8 cellular contexts compared by ENCODE assay signal in genomic region chr17:38559025-38559879, GRCh38. TPM values are rescaled to one million over a fixed set of nuclear protein-coding genes. Genes with fewer than 3 reads are reported as not detected.
A peak's percentile ranks its signal among the peaks of the same experiment; 100 is the strongest.
DNase-seq lines count a peak whose midpoint lies in the region; ATAC-seq, FAIRE-seq and TF ChIP-seq lines count a peak whose summit lies in the region.

No MANE protein-coding gene starts in this region.

- POLR2A ChIA-PET in CD4-positive, alpha-beta T cell (lab: Charles Lee) = interaction anchor here (0.6 to 3.2 kb wide), 16 partner anchors 13 to 640 kb away, joined by 3 to 20 read pairs (median 4); partner anchors contain the start of genes EPOP, MLLT6, PSMB3 and RPL19

- H3K27me3 ChIP-seq in CD4-positive, alpha-beta T cell (ENCODE audit: control insufficient read depth, insufficient read depth, low read length) = peaks cover 37% of the 10 kb centered on the region
- peaks cover 0 to 31% of the 10 kb centered on the region in 2 donors for H3K27me3 ChIP-seq in Peyer's patch
- H3K27me3 ChIP-seq in foreskin keratinocyte = peaks cover 48% of the 10 kb centered on the region
- peaks cover 0 to 7% (median 0%) of the 10 kb centered on the region in 4 donors for H3K27me3 ChIP-seq in pancreas
- H3K27me3 ChIP-seq in thyroid gland = peaks cover 4% of the 10 kb centered on the region

- CTCF ChIA-PET in CD4-positive, alpha-beta T cell (lab: Charles Lee) = interaction anchor here (0.6 to 4.0 kb wide), 11 partner anchors 17 to 593 kb away, joined by 3 to 97 read pairs (median 7); partner anchors contain the start of genes PLXDC1 and SRCIN1

- H3K4me3 ChIP-seq in Peyer's patch (peak overlapping the region; percentile 43 to 63 (median 52)), pancreas (peak overlapping the region in 2 of 4 donors; percentile 30 to 45), thyroid gland (replicated peaks in 1 of 3) (peak overlapping the region in 1 of 3 donors; percentile 27)

- no peak for FAIRE-seq in pancreas (lab: Jason Lieb, UNC)

- no peaks in the 10 kb centered on the region for H3K36me3 ChIP-seq in Peyer's patch
- no peaks in the 10 kb centered on the region for H3K36me3 ChIP-seq in pancreas
- no peaks in the 10 kb centered on the region for H3K36me3 ChIP-seq in thyroid gland

- H3K4me1 Mint-ChIP-seq in CD4-positive, alpha-beta T cell (ENCODE audit: low read depth) = peaks cover 35% of the 10 kb centered on the region
- H3K4me1 Mint-ChIP-seq in activated T-helper 2 cell treated with anti-CD3 and anti-CD28 coated beads, Interferon-gamma antibody, Interleukin-2, Interleukin-4, amounts not matched to agents 10 μg/mL and 5 μg/mL and 100 μg/mL, durations not matched to agents 14 hours and 24 hours and 36 hours (ENCODE audit: low read depth) = peaks cover 20% of the 10 kb centered on the region

- TF ChIP-seq CTCF in CD4-positive, alpha-beta T cell (IDR thresholded peaks at IDR 0.05) = peak; percentile 38
- TF ChIP-seq CTCF in Peyer's patch (IDR thresholded peaks at IDR 0.05) = peak in 5 of 6 experiments; percentile 24 to 47 (median 44)
- peak; percentile 48 for TF ChIP-seq CTCF in foreskin keratinocyte (conservative IDR thresholded peaks at IDR 0.05)
- TF ChIP-seq CTCF in pancreas (IDR thresholded peaks at IDR 0.05) = no peak
- TF ChIP-seq CTCF in thyroid gland (IDR thresholded peaks at IDR 0.05) = peak in 3 of 6 experiments; percentile 13 to 35 (median 34)

- H3K9me3 ChIP-seq in CD4-positive, alpha-beta T cell (ENCODE audit: control insufficient read depth, low read length) = no peaks in the 10 kb centered on the region
- H3K9me3 ChIP-seq in Peyer's patch (peaks cover 0 to 6% (median 0%) of the 10 kb centered on the region in 4 donors), pancreas (no peaks in the 10 kb centered on the region), thyroid gland (no peaks in the 10 kb centered on the region)

- ATAC-seq in CD4-positive, alpha-beta T cell (ENCODE audit: poor library complexity) = peak; percentile 82
- ATAC-seq in GM21423 (IDR thresholded peaks at IDR 0.05; ENCODE audit: unreplicated experiment) = peak; percentile 61
- peak; percentile 71 for ATAC-seq in foreskin keratinocyte
- peak; percentile 78 to 88 (median 83) for ATAC-seq in pancreas

- H3K4me3 Mint-ChIP-seq in CD4-positive, alpha-beta T cell = peak overlapping the region; percentile 96
- H3K4me3 Mint-ChIP-seq in activated T-helper 2 cell treated with anti-CD3 and anti-CD28 coated beads, Interferon-gamma antibody, Interleukin-2, Interleukin-4, amounts not matched to agents 10 μg/mL and 5 μg/mL and 100 μg/mL, durations not matched to agents 14 hours and 24 hours and 36 hours (ENCODE audit: low read depth) = peak overlapping the region; percentile 84

- H3K9me3 Mint-ChIP-seq in CD4-positive, alpha-beta T cell = no peaks in the 10 kb centered on the region
- no peaks in the 10 kb centered on the region for H3K9me3 Mint-ChIP-seq in activated T-helper 2 cell treated with anti-CD3 and anti-CD28 coated beads, Interferon-gamma antibody, Interleukin-2, Interleukin-4, amounts not matched to agents 10 μg/mL and 5 μg/mL and 100 μg/mL, durations not matched to agents 14 hours and 24 hours and 36 hours

- no peaks in the 10 kb centered on the region for H3K36me3 Mint-ChIP-seq in CD4-positive, alpha-beta T cell (ENCODE audit: low read depth)
- no peaks in the 10 kb centered on the region for H3K36me3 Mint-ChIP-seq in activated T-helper 2 cell treated with anti-CD3 and anti-CD28 coated beads, Interferon-gamma antibody, Interleukin-2, Interleukin-4, amounts not matched to agents 10 μg/mL and 5 μg/mL and 100 μg/mL, durations not matched to agents 14 hours and 24 hours and 36 hours (ENCODE audit: low read depth)

- intact Hi-C loops in CD4-positive, alpha-beta T cell (cut with DNase I, micrococcal nuclease) = loop anchor here (2.0 to 5.0 kb wide), 4 partner anchors 14 to 207 kb away; partner anchors contain the start of genes EPOP (in 1 of the 2), PSMB3 (in 1 of the 2) and SOCS7 (in 1 of the 2)
- intact Hi-C loops in activated T-helper 2 cell treated with anti-CD3 and anti-CD28 coated beads, Interferon-gamma antibody, Interleukin-2, Interleukin-4, amounts not matched to agents 10 μg/mL and 5 μg/mL and 100 μg/mL, durations not matched to agents 14 hours and 24 hours and 36 hours (cut with micrococcal nuclease) = loop anchor here (1.0 to 5.0 kb wide), 2 partner anchors 25 to 193 kb away; partner anchors contain the start of gene PSMB3
- intact Hi-C loops in pancreas (cut with DNase I) (no loop called here), thyroid gland (cut with DNase I) (loop anchor here (2.0 kb wide), 1 partner anchor 110 kb away; no protein-coding TSS in a partner anchor)

- peaks cover 45% of the 10 kb centered on the region for H3K27me3 Mint-ChIP-seq in CD4-positive, alpha-beta T cell
- H3K27me3 Mint-ChIP-seq in activated T-helper 2 cell treated with anti-CD3 and anti-CD28 coated beads, Interferon-gamma antibody, Interleukin-2, Interleukin-4, amounts not matched to agents 10 μg/mL and 5 μg/mL and 100 μg/mL, durations not matched to agents 14 hours and 24 hours and 36 hours (ENCODE audit: low read depth) = peaks cover 58% of the 10 kb centered on the region

- H3K27ac Mint-ChIP-seq in CD4-positive, alpha-beta T cell = peak overlapping the region; percentile 35
- peak overlapping the region; percentile 58 for H3K27ac Mint-ChIP-seq in activated T-helper 2 cell treated with anti-CD3 and anti-CD28 coated beads, Interferon-gamma antibody, Interleukin-2, Interleukin-4, amounts not matched to agents 10 μg/mL and 5 μg/mL and 100 μg/mL, durations not matched to agents 14 hours and 24 hours and 36 hours

- H3K4me1 ChIP-seq in Peyer's patch (peaks cover 0 to 31% (median 9%) of the 10 kb centered on the region in 4 donors), foreskin keratinocyte (no peaks in the 10 kb centered on the region), pancreas (peaks cover 0 to 11% (median 9%) of the 10 kb centered on the region in 3 donors), thyroid gland (peaks cover 17 to 31% of the 10 kb centered on the region in 2 donors)

- peak overlapping the region; percentile 45 for H3K27ac ChIP-seq in CD4-positive, alpha-beta T cell (ENCODE audit: low read depth, low read length)
- H3K27ac ChIP-seq in Peyer's patch = peak overlapping the region in 2 of 4 donors; percentile 15 to 71
- H3K27ac ChIP-seq in foreskin keratinocyte = peak overlapping the region; percentile 36
- no peak overlapping the region for H3K27ac ChIP-seq in pancreas
- no peak overlapping the region for H3K27ac ChIP-seq in thyroid gland

- DNase-seq in CD4-positive, alpha-beta T cell = peak; percentile 75 to 87 (median 84)
- DNase-seq in LHCN-M2 (ENCODE audit: low read depth) (peak; percentile 44), Peyer's patch (peak; percentile 90 to 97 (median 92)), foreskin keratinocyte (peak; percentile 73 to 85), pancreas (peak; percentile 83 to 95 (median 91)), thyroid gland (peak; percentile 92 to 94)
- peak; percentile 80 for DNase-seq in activated T-helper 2 cell treated with anti-CD3 and anti-CD28 coated beads, Interferon-gamma antibody, Interleukin-2, Interleukin-4, amounts not matched to agents 10 μg/mL and 5 μg/mL and 100 μg/mL, durations not matched to agents 14 hours and 24 hours and 36 hours (ENCODE audit: low spot score)

- 21 to 26% methylated on average over 40 to 44 of the region's 44 CpGs for WGBS in pancreas, 2 donors
- WGBS in thyroid gland, 2 donors = 10 to 11% methylated on average over 32 to 35 of the region's 44 CpGs

- TF ChIP-seq POLR2A in Peyer's patch (IDR thresholded peaks at IDR 0.05) (no peak), thyroid gland (IDR thresholded peaks at IDR 0.05) (peak in 1 of 2 donors; percentile 34)

RNA-seq across cellular contexts. Expression of gene SRCIN1, which starts 46.5 kb away (rescaled TPM):
- under 1 TPM in 1 of 2 experiments, not detected in 1; 0.06 TPM for total RNA-seq in CD4-positive, alpha-beta T cell
- total RNA-seq in LHCN-M2 (2014; rRNA removed) (not detected in 2 replicates), Peyer's patch (10 to 100 TPM in 1 of 4 donors, 1 to 10 TPM in 3; 3.2 to 10.6 (median 8.4) TPM), foreskin keratinocyte (0.25 and 0.31 TPM in 2 replicates), pancreas (1 to 10 TPM; 5.8 to 9.3 (median 8.2) TPM), thyroid gland (under 1 TPM; 0.54 to 0.89 (median 0.69) TPM)
- 0.04 TPM for polyA plus RNA-seq in LHCN-M2 (2012)
- 0.14 and 0.16 TPM in 2 replicates for total RNA-seq in activated T-helper 2 cell treated with anti-CD3 and anti-CD28 coated beads, Interferon-gamma antibody, Interleukin-2, Interleukin-4, amounts not matched to agents 10 μg/mL and 5 μg/mL and 100 μg/mL, durations not matched to agents 14 hours and 24 hours and 36 hours
- polyA plus RNA-seq in foreskin keratinocyte (0.36 and 0.46 TPM in 2 replicates), pancreas (10 to 100 TPM; 18.4 to 30.3 TPM)

Comparison
In these comparisons a context has a peak if more than half of its experiments do, and no peak if none do; other contexts are left out.
1. H3K27ac ChIP-seq: peak in CD4-positive, alpha-beta T cell (single experiment) and foreskin keratinocyte (single experiment); none in pancreas (0 of 4) and thyroid gland (0 of 3).
2. CTCF ChIP-seq: peak in CD4-positive, alpha-beta T cell (single experiment), Peyer's patch (5 of 6) and foreskin keratinocyte (single experiment); none in pancreas (0 of 4).
3. intact Hi-C loops: an anchor here in CD4-positive, alpha-beta T cell (2.0 to 5.0 kb wide), activated T-helper 2 cell treated with anti-CD3 and anti-CD28 coated beads, Interferon-gamma antibody, Interleukin-2, Interleukin-4, amounts not matched to agents 10 μg/mL and 5 μg/mL and 100 μg/mL, durations not matched to agents 14 hours and 24 hours and 36 hours (1.0 to 5.0 kb wide) and thyroid gland (2.0 kb wide); none called in pancreas.
4. Peak in every context shown above with its lines, with median percentiles within 50 percentile points of each other: ATAC-seq and DNase-seq.